In the genomic region with DNA sequence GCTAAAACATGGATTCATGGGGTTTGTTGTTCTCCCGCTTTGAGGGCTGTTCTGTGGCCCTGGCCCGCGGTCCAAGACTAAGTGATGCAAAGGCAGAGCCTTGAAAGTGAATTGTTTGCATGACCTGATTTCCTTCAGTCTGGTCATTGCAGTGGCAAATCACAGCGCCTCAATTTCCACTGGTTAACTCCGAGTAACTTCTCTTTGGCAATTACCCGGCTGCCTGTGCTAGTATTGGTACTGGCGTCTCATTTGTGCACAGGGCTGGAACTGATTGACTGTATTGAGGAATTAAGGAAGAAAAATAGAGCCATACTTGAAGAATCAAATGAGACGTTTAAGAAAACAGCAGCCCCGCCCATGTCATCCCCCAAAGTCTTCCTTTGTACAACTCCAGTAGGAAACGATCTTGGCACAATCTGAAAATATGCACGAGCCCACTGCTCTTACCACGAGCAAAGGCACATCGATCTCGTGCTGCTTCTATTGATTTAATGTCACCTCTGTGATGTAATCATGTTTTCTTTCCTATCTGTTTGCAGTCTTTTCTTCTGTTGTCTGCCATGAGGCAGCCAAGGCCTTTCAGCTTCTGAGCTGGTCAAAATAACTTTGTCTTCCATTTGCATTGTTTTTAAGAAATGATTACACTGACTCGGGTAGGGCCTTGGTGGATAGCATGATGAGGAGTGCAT, we compare ENCODE assay signal across 22 cellular contexts.
DNase-seq lines count a peak whose midpoint lies in the region; ATAC-seq and TF ChIP-seq lines count a peak whose summit lies in the region.
"Had no signal": no experiment of that assay in that cellular context is flagged by ENCODE, and none has a peak within 500 bp of the region (broad histone marks: within the 10 kb centered on the region; RNA-seq: fewer than 3 reads in every experiment).

No MANE protein-coding gene starts in this region.

- no peaks in the 10 kb centered on the region for H3K4me1 Mint-ChIP-seq in H9
- no peaks in the 10 kb centered on the region for H3K4me1 Mint-ChIP-seq in osteocyte (ENCODE audit: unreplicated experiment)

- no peak overlapping the region for H3K56ac ChIP-seq in H9 (ENCODE audit: insufficient read length, low read depth, low read length)

- no peaks in the 10 kb centered on the region for H3K79me1 ChIP-seq in H9 (ENCODE audit: insufficient read depth, low read depth, low read length, poor library complexity, severe bottlenecking)

- H3K9me3 ChIP-seq in H9 (ENCODE audit: control insufficient read depth, low read depth, low read length) (no peaks in the 10 kb centered on the region), colonic mucosa (no peaks in the 10 kb centered on the region)
- H3K9me3 ChIP-seq: HAP-1, MG63, SJCRH30 had no signal

- H3K27ac Mint-ChIP-seq in H9 (no peak overlapping the region), osteocyte (ENCODE audit: unreplicated experiment) (no peak overlapping the region)
- H3K27ac Mint-ChIP-seq: HFFc6 had no signal

- no peak overlapping the region for H3K14ac ChIP-seq in H9 (ENCODE audit: insufficient read depth, low read length)

- TF ChIP-seq CTCF in H9 (conservative IDR thresholded peaks at IDR 0.05) (no peak), colonic mucosa (IDR thresholded peaks at IDR 0.05) (no peak), osteocyte (IDR thresholded peaks at IDR 0.05) (no peak)

- H3T11ph ChIP-seq in H9 (ENCODE audit: low read length), result no peak overlapping the region

- H4K5ac ChIP-seq in H9 (ENCODE audit: insufficient read length, low read depth, low read length), result no peak overlapping the region

- no peak overlapping the region for H2BK20ac ChIP-seq in H9 (ENCODE audit: low read depth, low read length, poor library complexity, severe bottlenecking)

- H3K9ac ChIP-seq in H9 (ENCODE audit: extremely low read depth, insufficient read length, low read length) (no peak overlapping the region), colonic mucosa (ENCODE audit: low read depth in 2 of 2, low read length in 2 of 2) (no peak overlapping the region)
- H3K9ac ChIP-seq: GM23248 had no signal

- no peak overlapping the region for H3K18ac ChIP-seq in H9 (ENCODE audit: insufficient read length, low read depth, low read length)

- ATAC-seq in left lobe of liver, result peak; percentile 67
- ATAC-seq in HG03025 (IDR thresholded peaks at IDR 0.05; ENCODE audit: low FRiP score, unreplicated experiment), result no peak
- ATAC-seq: Right ventricle myocardium inferior had no signal

- DNase-seq in H9, result peak; percentile 5
- peak; percentile 9 for DNase-seq in colonic mucosa
- no peak for DNase-seq in left lobe of liver (ENCODE audit: low spot score)
- peak; percentile 53 for DNase-seq in osteocyte (ENCODE audit: extremely low spot score, unreplicated experiment)
- DNase-seq in DMS153 (lab: John Stamatoyannopoulos, UW), result no peak
- no peak for DNase-seq in stimulated activated CD4-positive, alpha-beta T cell treated with anti-CD3 and anti-CD28 coated beads, Interleukin-4, amount 100 ng/mL, for 1 hour
- DNase-seq: GM23248; HFFc6; IMR-90; KG1; MG63; NCI-H1105 treated with DMSO at 0.1 percent for 48 hours; NCI-H2029; NCI-H446; NCI-H526; NCI-H82; NK-92 treated with Interleukin-12 subunit alpha and Interleukin-12 subunit beta, amount 100 ng/mL, for 24 hours; PC-9; SJCRH30 had no signal

- no peak overlapping the region for H2BK120ac ChIP-seq in H9 (ENCODE audit: low read depth, low read length, poor library complexity, severe bottlenecking)

- H4K91ac ChIP-seq in H9 (ENCODE audit: insufficient read length, low read depth, low read length), result no peak overlapping the region

- no peak overlapping the region for H2BK15ac ChIP-seq in H9 (ENCODE audit: low read depth, low read length)

- no peak overlapping the region for H2AFZ ChIP-seq in H9 (ENCODE audit: low read length)
- H2AFZ ChIP-seq: GM23248, PC-9 had no signal

- no peaks in the 10 kb centered on the region for H3K23me2 ChIP-seq in H9 (ENCODE audit: insufficient read length, low read depth, low read length, poor library complexity, severe bottlenecking)

- H3K9me3 Mint-ChIP-seq in H9, result peaks cover 3% of the 10 kb centered on the region in 2 experiments; a peak in 3 of 5 replicates
- no peaks in the 10 kb centered on the region for H3K9me3 Mint-ChIP-seq in osteocyte (ENCODE audit: unreplicated experiment)

- no peak overlapping the region for H3K4me3 ChIP-seq in colonic mucosa
- H3K4me3 ChIP-seq: GM23248, HAP-1, MG63, PC-9, SJCRH30 had no signal

- H3K4me2 ChIP-seq in H9 (ENCODE audit: insufficient read depth, insufficient read length, low read length), result no peak overlapping the region
- H3K4me2 ChIP-seq: PC-9 had no signal

- no peak overlapping the region for H3K23ac ChIP-seq in H9 (ENCODE audit: insufficient read length, low read depth, low read length)

- H3K4me1 ChIP-seq in H9 (ENCODE audit: insufficient read depth, low read length) (no peaks in the 10 kb centered on the region), colonic mucosa (no peaks in the 10 kb centered on the region)
- H3K4me1 ChIP-seq: HAP-1, SJCRH30 had no signal

- H2BK12ac ChIP-seq in H9 (ENCODE audit: insufficient read length, low read depth, low read length), result no peak overlapping the region

- H4K20me1 ChIP-seq in H9 (ENCODE audit: control insufficient read depth, insufficient read depth, insufficient read length), result no peaks in the 10 kb centered on the region

- intact Hi-C loops in colonic mucosa (cut with DNase I), result no loop called here

- H3K36me3 ChIP-seq in colonic mucosa, result no peaks in the 10 kb centered on the region
- H3K36me3 ChIP-seq: HAP-1, MG63, SJCRH30 had no signal

- no peak overlapping the region for H4K8ac ChIP-seq in H9 (replicated peaks; ENCODE audit: insufficient read length, low read depth, low read length)

- H3K27ac ChIP-seq in H9 (ENCODE audit: insufficient read length, low read depth, low read length) (no peak overlapping the region), colonic mucosa (no peak overlapping the region)
- H3K27ac ChIP-seq: GM23248, PC-9, SJCRH30 had no signal

- no peak overlapping the region for H3K4ac ChIP-seq in H9 (ENCODE audit: low read depth, low read length)

- H3K36me3 Mint-ChIP-seq in H9 (ENCODE audit: insufficient read depth in 1 of 3, low read depth in 3 of 3) (no peaks in the 10 kb centered on the region; a peak in 2 of 7 replicates), osteocyte (ENCODE audit: unreplicated experiment) (no peaks in the 10 kb centered on the region)

- no peak overlapping the region for H2BK5ac ChIP-seq in H9 (ENCODE audit: insufficient read length, low read length)

- no peaks in the 10 kb centered on the region for H3K27me3 ChIP-seq in H9 (ENCODE audit: insufficient read depth, low read length)
- no peaks in the 10 kb centered on the region for H3K27me3 ChIP-seq in colonic mucosa
- H3K27me3 ChIP-seq: MG63 had no signal

- H3K27me3 Mint-ChIP-seq in H9 (ENCODE audit: low read depth), result peaks cover 13% of the 10 kb centered on the region
- peaks cover 11% of the 10 kb centered on the region for H3K27me3 Mint-ChIP-seq in osteocyte (ENCODE audit: unreplicated experiment)

- no peak overlapping the region for H2AK5ac ChIP-seq in H9 (ENCODE audit: insufficient read length, low read length)

- no peaks in the 10 kb centered on the region for H3K79me2 ChIP-seq in H9 (ENCODE audit: insufficient read depth, low read length)

- H3K4me3 Mint-ChIP-seq in H9, result no peak overlapping the region
- H3K4me3 Mint-ChIP-seq in osteocyte (ENCODE audit: unreplicated experiment), result no peak overlapping the region
- H3K4me3 Mint-ChIP-seq: HFFc6 had no signal

- no CpG with 5 or more reads among the region's 15 CpGs for WGBS in H9 (ENCODE audit: extremely low coverage, insufficient read length, low lambda C conversion rate)

Comparison
In these comparisons a context has a peak if more than half of its experiments do, and no peak if none do; other contexts are left out.
1. DNase-seq: peak in H9 (single experiment), colonic mucosa (single experiment) and osteocyte (single experiment); none in left lobe of liver (single experiment), DMS153 (single experiment) and stimulated activated CD4-positive, alpha-beta T cell treated with anti-CD3 and anti-CD28 coated beads, Interleukin-4, amount 100 ng/mL, for 1 hour (single experiment).